ENCODE assay signal across 34 cellular contexts in the genomic region with DNA sequence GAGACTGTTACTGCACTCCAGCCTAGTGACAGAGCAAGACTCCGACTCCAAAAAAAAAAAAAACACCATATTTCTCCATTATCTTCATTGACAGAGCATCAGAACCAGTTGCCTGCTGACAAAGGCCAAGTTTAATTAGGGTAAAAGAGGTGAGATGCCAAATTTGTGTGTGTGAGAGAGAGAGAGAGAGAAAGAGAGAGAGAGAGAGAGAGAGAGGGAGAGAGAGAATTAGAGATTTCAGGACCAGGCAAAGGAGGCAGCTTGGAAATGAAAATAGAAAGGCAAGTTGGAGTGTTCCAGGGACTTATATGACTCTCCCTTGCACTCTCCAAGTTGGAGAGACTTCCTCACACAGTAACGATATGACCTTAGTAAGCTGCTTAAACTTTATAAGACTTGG.
"Had no signal": no experiment of that assay in that cellular context is flagged by ENCODE, and none has a peak within 500 bp of the region (broad histone marks: within the 10 kb centered on the region; RNA-seq: fewer than 3 reads in every experiment).

No MANE protein-coding gene starts in this region.

- DNase-seq: activated CD4-positive, alpha-beta memory T cell treated with anti-CD3 and anti-CD28 coated beads for 36 hours; activated CD4-positive, alpha-beta T cell treated with anti-CD3 and anti-CD28 coated beads, Interleukin-2, amount 10 ng/mL, durations not matched to agents 24 days and 14 days; activated CD4-positive, CD25-positive, alpha-beta regulatory T cell treated with anti-CD3 and anti-CD28 coated beads, Interleukin-2, amount 50 U/mL, for 72 hours; activated CD8-positive, alpha-beta memory T cell treated with anti-CD3 and anti-CD28 coated beads, Interleukin-2, amount 50 U/mL, for 4 hours; activated effector memory CD4-positive, alpha-beta T cell treated with anti-CD3 and anti-CD28 coated beads, Interleukin-2, amount 50 U/mL, for 16 hours; activated naive CD4-positive, alpha-beta T cell treated with anti-CD3 and anti-CD28 coated beads, Interleukin-2, amount 10 ng/mL, durations not matched to agents 7 days and 5 days; activated naive CD8-positive, alpha-beta T cell treated with anti-CD3 and anti-CD28 coated beads, Interleukin-2, amount 10 ng/mL, durations not matched to agents 7 days and 5 days; activated T-cell treated with anti-CD3 and anti-CD28 coated beads, Interleukin-2, amount 50 U/mL, for 1 hour; brain microvascular endothelial cell; caudate nucleus; endodermal cell; esophagus squamous epithelium; kidney; left colon; midbrain; naive thymus-derived CD4-positive, alpha-beta T cell; pancreas; retina; stimulated activated CD4-positive, alpha-beta T cell treated with anti-CD3 and anti-CD28 coated beads, Interleukin-1b, Interleukin-23, amount 100 ng/mL, for 48 hours; stimulated activated CD4-positive, alpha-beta T cell treated with anti-CD3 and anti-CD28 coated beads, Interleukin-4, amount 100 ng/mL, for 4 hours; stimulated activated naive CD4-positive, alpha-beta T cell; T1000; tibial artery; upper lobe of right lung; WERI-Rb-1 had no signal

- H3K4me3 Mint-ChIP-seq: activated CD4-positive, alpha-beta memory T cell treated with anti-CD3 and anti-CD28 coated beads for 36 hours; activated CD4-positive, alpha-beta T cell treated with anti-CD3 and anti-CD28 coated beads, Interleukin-2, amount 10 ng/mL, durations not matched to agents 24 days and 14 days; activated naive CD4-positive, alpha-beta T cell treated with anti-CD3 and anti-CD28 coated beads, Interleukin-2, amount 10 ng/mL, durations not matched to agents 7 days and 5 days; activated naive CD8-positive, alpha-beta T cell treated with anti-CD3 and anti-CD28 coated beads, Interleukin-2, amount 10 ng/mL, durations not matched to agents 7 days and 5 days; activated T-helper 1 cell treated with anti-CD3 and anti-CD28 coated beads, Interleukin-12 subunit alpha, Interleukin-12 subunit beta, Interleukin-2, Interleukin-4 antibody, amounts not matched to agents 30 ng/mL and 10 ng/mL and 1 ng/mL, durations not matched to agents 14 hours and 24 hours and 36 hours; dendritic cell treated with granulocyte-macrophage colony-stimulating factor and Interleukin-4, amounts not matched to agents 40 ng/mL and 50 ng/mL, for 4 days; endodermal cell; naive thymus-derived CD4-positive, alpha-beta T cell had no signal

- H3K9me3 Mint-ChIP-seq: activated CD4-positive, alpha-beta memory T cell treated with anti-CD3 and anti-CD28 coated beads for 36 hours; activated T-helper 1 cell treated with anti-CD3 and anti-CD28 coated beads, Interleukin-12 subunit alpha, Interleukin-12 subunit beta, Interleukin-2, Interleukin-4 antibody, amounts not matched to agents 30 ng/mL and 10 ng/mL and 1 ng/mL, durations not matched to agents 14 hours and 24 hours and 36 hours; dendritic cell treated with granulocyte-macrophage colony-stimulating factor and Interleukin-4, amounts not matched to agents 40 ng/mL and 50 ng/mL, for 4 days; endodermal cell had no signal

- H3K79me2 ChIP-seq: hepatocyte had no signal

- H3K27me3 Mint-ChIP-seq: activated CD4-positive, alpha-beta memory T cell treated with anti-CD3 and anti-CD28 coated beads for 36 hours; activated CD4-positive, alpha-beta T cell treated with anti-CD3 and anti-CD28 coated beads, Interleukin-2, amount 10 ng/mL, durations not matched to agents 24 days and 14 days; activated naive CD4-positive, alpha-beta T cell treated with anti-CD3 and anti-CD28 coated beads, Interleukin-2, amount 10 ng/mL, durations not matched to agents 7 days and 5 days; activated naive CD8-positive, alpha-beta T cell treated with anti-CD3 and anti-CD28 coated beads, Interleukin-2, amount 10 ng/mL, durations not matched to agents 7 days and 5 days; dendritic cell treated with granulocyte-macrophage colony-stimulating factor and Interleukin-4, amounts not matched to agents 40 ng/mL and 50 ng/mL, for 4 days; naive thymus-derived CD4-positive, alpha-beta T cell had no signal

- H3K36me3 Mint-ChIP-seq: activated naive CD4-positive, alpha-beta T cell treated with anti-CD3 and anti-CD28 coated beads, Interleukin-2, amount 10 ng/mL, durations not matched to agents 7 days and 5 days had no signal

- H3K27ac Mint-ChIP-seq: activated CD4-positive, alpha-beta memory T cell treated with anti-CD3 and anti-CD28 coated beads for 36 hours; activated CD4-positive, alpha-beta T cell treated with anti-CD3 and anti-CD28 coated beads, Interleukin-2, amount 10 ng/mL, durations not matched to agents 24 days and 14 days; activated naive CD4-positive, alpha-beta T cell treated with anti-CD3 and anti-CD28 coated beads, Interleukin-2, amount 10 ng/mL, durations not matched to agents 7 days and 5 days; activated naive CD8-positive, alpha-beta T cell treated with anti-CD3 and anti-CD28 coated beads, Interleukin-2, amount 10 ng/mL, durations not matched to agents 7 days and 5 days; activated T-helper 1 cell treated with anti-CD3 and anti-CD28 coated beads, Interleukin-12 subunit alpha, Interleukin-12 subunit beta, Interleukin-2, Interleukin-4 antibody, amounts not matched to agents 30 ng/mL and 10 ng/mL and 1 ng/mL, durations not matched to agents 14 hours and 24 hours and 36 hours; dendritic cell treated with granulocyte-macrophage colony-stimulating factor and Interleukin-4, amounts not matched to agents 40 ng/mL and 50 ng/mL, for 4 days; endodermal cell; naive thymus-derived CD4-positive, alpha-beta T cell had no signal

- H3K4me2 ChIP-seq: hepatocyte had no signal

- H3K36me3 ChIP-seq: ascending aorta, brain microvascular endothelial cell, esophagus squamous epithelium, gastroesophageal sphincter, pancreas, prostate gland, suprapubic skin, tibial artery, upper lobe of right lung, WERI-Rb-1 had no signal

- H3K27me3 ChIP-seq: ascending aorta, brain microvascular endothelial cell, esophagus squamous epithelium, gastroesophageal sphincter, hepatocyte, pancreas, suprapubic skin, tibial artery, upper lobe of right lung had no signal

- H3K4me3 ChIP-seq: ascending aorta, esophagus squamous epithelium, gastroesophageal sphincter, hepatocyte, pancreas, prostate gland, skin epidermis, suprapubic skin, tibial artery, upper lobe of right lung had no signal

- H3K4me1 ChIP-seq: pancreas, prostate gland had no signal

- H3K4me1 Mint-ChIP-seq: endodermal cell had no signal

- ATAC-seq: gastroesophageal sphincter; left colon; naive thymus-derived CD4-positive, alpha-beta T cell; pancreas; sciatic nerve; upper lobe of right lung had no signal

- H3K27ac ChIP-seq: ascending aorta, esophagus squamous epithelium, gastroesophageal sphincter, hepatocyte, pancreas, prostate gland, skin epidermis, suprapubic skin, tibial artery, upper lobe of right lung, WERI-Rb-1 had no signal

- H2AFZ ChIP-seq: hepatocyte had no signal

- H3K9me3 ChIP-seq: ascending aorta, esophagus squamous epithelium, gastroesophageal sphincter, pancreas, prostate gland, suprapubic skin, tibial artery, upper lobe of right lung had no signal
